Comparison of ENCODE assay signal across 17 cellular contexts in the genomic region with DNA sequence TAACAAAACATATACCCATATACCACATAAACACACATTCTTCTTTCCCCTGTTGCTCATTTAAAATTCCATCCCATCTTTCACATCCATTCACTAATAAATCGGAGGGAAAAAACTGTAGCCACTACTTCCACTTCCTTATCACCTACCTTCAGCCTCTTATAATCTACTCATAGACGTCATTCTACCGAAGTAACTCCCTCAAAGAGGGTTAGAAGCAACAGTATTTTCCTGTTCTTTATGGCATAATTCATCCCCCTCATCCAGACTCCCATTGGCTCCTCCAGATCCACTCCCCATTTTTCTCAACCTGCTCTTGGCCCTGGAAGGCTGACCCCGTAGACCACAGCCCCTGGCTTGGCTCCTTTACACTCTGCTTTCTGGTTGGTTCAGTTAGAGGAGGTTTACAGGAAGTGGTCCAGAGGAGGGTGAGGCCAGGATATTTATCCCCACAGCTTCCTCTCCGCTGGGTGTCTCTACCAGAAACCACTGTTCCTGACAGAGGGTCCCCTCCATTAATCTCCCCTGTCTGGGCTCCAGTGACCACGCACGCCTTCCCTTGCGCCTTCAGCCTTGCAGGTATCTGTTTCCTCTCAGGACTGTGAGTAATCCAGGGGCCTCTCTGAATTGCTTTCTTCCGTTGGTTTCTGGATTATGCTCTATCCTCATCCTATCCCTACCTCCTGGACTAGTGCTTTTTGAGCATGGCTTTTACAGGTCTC. TPM values are rescaled to one million over a fixed set of nuclear protein-coding genes. Genes with fewer than 3 reads are reported as not detected.
DNase-seq lines count a peak whose midpoint lies in the region; ATAC-seq lines count a peak whose summit lies in the region.
"Had no signal": no experiment of that assay in that cellular context is flagged by ENCODE, and none has a peak within 500 bp of the region (broad histone marks: within the 10 kb centered on the region; RNA-seq: fewer than 3 reads in every experiment).

No MANE protein-coding gene starts in this region.

- POLR2A ChIA-PET in T-cell (lab: Charles Lee): interaction anchor here in 1 of 2 donors (0.7 kb wide), 1 partner anchor 1866 kb away, joined by 6 read pairs; no protein-coding TSS in a partner anchor

- peaks cover 13% of the 10 kb centered on the region for H3K4me1 Mint-ChIP-seq in activated naive CD4-positive, alpha-beta T cell treated with anti-CD3 and anti-CD28 coated beads for 36 hours (ENCODE audit: low read depth)
- H3K4me1 Mint-ChIP-seq in T-cell: peaks cover 23 to 26% (median 26%) of the 10 kb centered on the region in 3 donors
- peaks cover 50% of the 10 kb centered on the region for H3K4me1 Mint-ChIP-seq in dendritic cell treated with granulocyte-macrophage colony-stimulating factor and Interleukin-4, amounts not matched to agents 40 ng/mL and 50 ng/mL, for 4 days (ENCODE audit: low read depth)
- peaks cover 19% of the 10 kb centered on the region for H3K4me1 Mint-ChIP-seq in stimulated activated naive CD8-positive, alpha-beta T cell treated with anti-CD3 and anti-CD28 coated beads, Interleukin-15, Interleukin-2, amounts not matched to agents 100 ng/mL and 50 ng/mL, for 24 hours (ENCODE audit: low read depth)

- no peaks in the 10 kb centered on the region for H3K9me3 Mint-ChIP-seq in activated naive CD4-positive, alpha-beta T cell treated with anti-CD3 and anti-CD28 coated beads for 36 hours
- H3K9me3 Mint-ChIP-seq in T-cell: no peaks in the 10 kb centered on the region
- H3K9me3 Mint-ChIP-seq in dendritic cell treated with granulocyte-macrophage colony-stimulating factor and Interleukin-4, amounts not matched to agents 40 ng/mL and 50 ng/mL, for 4 days: no peaks in the 10 kb centered on the region
- no peaks in the 10 kb centered on the region for H3K9me3 Mint-ChIP-seq in stimulated activated naive CD8-positive, alpha-beta T cell treated with anti-CD3 and anti-CD28 coated beads, Interleukin-15, Interleukin-2, amounts not matched to agents 100 ng/mL and 50 ng/mL, for 24 hours

- CTCF ChIA-PET in activated naive CD4-positive, alpha-beta T cell treated with anti-CD3 and anti-CD28 coated beads for 36 hours (lab: Charles Lee): no interaction called here
- CTCF ChIA-PET in T-cell (lab: Charles Lee): no interaction called here

- peak; percentile 60 to 87 (median 78) for ATAC-seq in T-cell (replicated peaks in 1 of 4)
- ATAC-seq in HG03442 (IDR thresholded peaks at IDR 0.05; ENCODE audit: unreplicated experiment): no peak
- ATAC-seq: foreskin keratinocyte, mucosa of descending colon had no signal

- H3K36me3 Mint-ChIP-seq in activated naive CD4-positive, alpha-beta T cell treated with anti-CD3 and anti-CD28 coated beads for 36 hours (ENCODE audit: low read depth): no peaks in the 10 kb centered on the region
- H3K36me3 Mint-ChIP-seq in T-cell: no peaks in the 10 kb centered on the region
- no peaks in the 10 kb centered on the region for H3K36me3 Mint-ChIP-seq in dendritic cell treated with granulocyte-macrophage colony-stimulating factor and Interleukin-4, amounts not matched to agents 40 ng/mL and 50 ng/mL, for 4 days (ENCODE audit: low read depth)
- no peaks in the 10 kb centered on the region for H3K36me3 Mint-ChIP-seq in stimulated activated naive CD8-positive, alpha-beta T cell treated with anti-CD3 and anti-CD28 coated beads, Interleukin-15, Interleukin-2, amounts not matched to agents 100 ng/mL and 50 ng/mL, for 24 hours (ENCODE audit: low read depth)

- H3K27ac Mint-ChIP-seq in activated naive CD4-positive, alpha-beta T cell treated with anti-CD3 and anti-CD28 coated beads for 36 hours: no peak overlapping the region
- peak overlapping the region; percentile 51 to 64 for H3K27ac Mint-ChIP-seq in T-cell
- peak overlapping the region; percentile 2 for H3K27ac Mint-ChIP-seq in dendritic cell treated with granulocyte-macrophage colony-stimulating factor and Interleukin-4, amounts not matched to agents 40 ng/mL and 50 ng/mL, for 4 days
- peak overlapping the region; percentile 77 for H3K27ac Mint-ChIP-seq in stimulated activated naive CD8-positive, alpha-beta T cell treated with anti-CD3 and anti-CD28 coated beads, Interleukin-15, Interleukin-2, amounts not matched to agents 100 ng/mL and 50 ng/mL, for 24 hours

- H3K4me3 Mint-ChIP-seq in activated naive CD4-positive, alpha-beta T cell treated with anti-CD3 and anti-CD28 coated beads for 36 hours: peak overlapping the region; percentile 14
- peak overlapping the region; percentile 37 to 69 (median 64) for H3K4me3 Mint-ChIP-seq in T-cell
- no peak overlapping the region for H3K4me3 Mint-ChIP-seq in dendritic cell treated with granulocyte-macrophage colony-stimulating factor and Interleukin-4, amounts not matched to agents 40 ng/mL and 50 ng/mL, for 4 days
- peak overlapping the region; percentile 75 for H3K4me3 Mint-ChIP-seq in stimulated activated naive CD8-positive, alpha-beta T cell treated with anti-CD3 and anti-CD28 coated beads, Interleukin-15, Interleukin-2, amounts not matched to agents 100 ng/mL and 50 ng/mL, for 24 hours

- no peak for DNase-seq in activated naive CD4-positive, alpha-beta T cell treated with anti-CD3 and anti-CD28 coated beads for 36 hours
- DNase-seq in activated naive CD4-positive, alpha-beta T cell (lab: John Stamatoyannopoulos, UW): no peak
- DNase-seq in T-cell (peak in 3 of 34 experiments; percentile 9 to 22 (median 13)), RKO (ENCODE audit: low spot score) (no peak)
- no peak for DNase-seq in activated CD8-positive, alpha-beta memory T cell treated with anti-CD3 and anti-CD28 coated beads for 24 hours
- DNase-seq: DMS53; foreskin keratinocyte; KG1; mucosa of descending colon; NCI-H1694 treated with DMSO at 0.1 percent for 48 hours; NCI-H510A treated with DMSO at 0.1 percent for 48 hours; RPMI8226; stimulated activated CD4-positive, alpha-beta T cell treated with anti-CD3 and anti-CD28 coated beads, Interleukin-15, amount 100 ng/mL, for 24 hours; transverse colon had no signal

- intact Hi-C loops in activated naive CD4-positive, alpha-beta T cell treated with anti-CD3 and anti-CD28 coated beads for 36 hours (cut with micrococcal nuclease): no loop called here
- intact Hi-C loops in dendritic cell treated with granulocyte-macrophage colony-stimulating factor and Interleukin-4, amounts not matched to agents 40 ng/mL and 50 ng/mL, for 4 days (cut with micrococcal nuclease): no loop called here

- H3K27me3 Mint-ChIP-seq in activated naive CD4-positive, alpha-beta T cell treated with anti-CD3 and anti-CD28 coated beads for 36 hours (ENCODE audit: low read depth): no peaks in the 10 kb centered on the region
- H3K27me3 Mint-ChIP-seq in T-cell: peaks cover 3 to 12% of the 10 kb centered on the region in 2 donors
- peaks cover 5% of the 10 kb centered on the region for H3K27me3 Mint-ChIP-seq in dendritic cell treated with granulocyte-macrophage colony-stimulating factor and Interleukin-4, amounts not matched to agents 40 ng/mL and 50 ng/mL, for 4 days
- no peaks in the 10 kb centered on the region for H3K27me3 Mint-ChIP-seq in stimulated activated naive CD8-positive, alpha-beta T cell treated with anti-CD3 and anti-CD28 coated beads, Interleukin-15, Interleukin-2, amounts not matched to agents 100 ng/mL and 50 ng/mL, for 24 hours

RNA-seq across cellular contexts. Expression of a gene that starts 46.2 kb away (rescaled TPM):
- under 1 TPM; 0.02 to 0.12 TPM for total RNA-seq in activated naive CD4-positive, alpha-beta T cell treated with anti-CD3 and anti-CD28 coated beads for 36 hours
- total RNA-seq in T-cell: 10 to 100 TPM in 3 of 5 donors, under 1 TPM in 2; 0.20 to 22.4 (median 14.9) TPM
